8 cellular contexts compared by ENCODE assay signal in the genomic region with DNA sequence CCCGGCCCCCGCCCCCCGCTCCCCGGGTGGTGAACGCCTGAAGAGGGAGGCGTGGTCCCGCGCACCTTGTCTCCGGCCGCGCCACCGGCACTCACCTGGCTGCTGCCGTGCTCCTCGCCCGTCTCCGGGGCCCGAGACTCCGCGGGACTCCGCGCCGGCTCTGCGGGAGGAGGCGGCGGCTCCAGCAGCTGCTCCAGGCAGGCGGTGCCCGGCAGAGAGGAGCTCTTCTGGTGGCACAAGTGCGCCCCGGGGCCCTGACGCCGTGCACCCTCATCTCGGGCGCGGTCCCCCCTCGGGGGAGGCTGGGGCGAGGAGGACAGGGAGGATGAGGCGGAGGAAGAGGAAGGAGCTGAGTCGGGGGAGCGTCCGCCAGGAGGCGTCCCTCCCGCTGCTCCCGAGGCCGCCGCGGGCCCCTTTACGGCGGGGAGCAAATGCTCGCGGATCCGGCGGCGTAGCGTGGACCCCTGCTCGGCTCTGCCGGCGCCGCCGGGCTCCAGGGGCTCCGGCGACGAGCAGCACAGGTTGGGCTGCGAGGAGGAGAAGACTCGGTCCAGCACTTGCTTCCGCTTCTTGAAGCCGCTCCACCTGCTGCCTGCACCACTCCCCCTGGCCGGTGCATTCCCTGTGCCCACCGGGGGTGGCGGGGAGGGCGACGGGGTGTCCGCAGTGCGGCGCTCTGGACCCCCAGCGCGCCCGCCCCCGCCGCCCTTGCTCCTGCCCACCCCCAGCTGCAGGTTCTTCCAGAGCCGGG. TPM values are rescaled to one million over a fixed set of nuclear protein-coding genes. Genes with fewer than 3 reads are reported as not detected.
DNase-seq lines count a peak whose midpoint lies in the region; ATAC-seq and TF ChIP-seq lines count a peak whose summit lies in the region.

No MANE protein-coding gene starts in this region.

- ATAC-seq in GM19035 (IDR thresholded peaks at IDR 0.05; ENCODE audit: unreplicated experiment): peak; percentile 50
- ATAC-seq in HG03457 (IDR thresholded peaks at IDR 0.05; ENCODE audit: unreplicated experiment): peak; percentile 56
- peak; percentile 83 to 85 for ATAC-seq in lower lobe of right lung

- TF ChIP-seq CTCF in colonic mucosa (IDR thresholded peaks at IDR 0.05) (no peak), lower lobe of right lung (IDR thresholded peaks at IDR 0.05) (no peak), testis (IDR thresholded peaks at IDR 0.05) (peak in 2 of 3 experiments; percentile 11 to 14)

- TF ChIP-seq POLR2A in testis (IDR thresholded peaks at IDR 0.05): no peak

- H3K9me3 ChIP-seq in SJCRH30 (replicated peaks) (no peaks in the 10 kb centered on the region), colonic mucosa (no peaks in the 10 kb centered on the region), lower lobe of right lung (no peaks in the 10 kb centered on the region), testis (no peaks in the 10 kb centered on the region)

- no peaks in the 10 kb centered on the region for H3K27me3 ChIP-seq in SJCRH30
- H3K27me3 ChIP-seq in colonic mucosa: peaks cover 41% of the 10 kb centered on the region
- peaks cover 65% of the 10 kb centered on the region for H3K27me3 ChIP-seq in lower lobe of right lung (ENCODE audit: low read depth)
- H3K27me3 ChIP-seq in testis: no peaks in the 10 kb centered on the region

- H3K36me3 ChIP-seq in SJCRH30 (no peaks in the 10 kb centered on the region), colonic mucosa (no peaks in the 10 kb centered on the region), lower lobe of right lung (no peaks in the 10 kb centered on the region), testis (ENCODE audit: low read depth, missing control alignments) (no peaks in the 10 kb centered on the region)

- intact Hi-C loops in colonic mucosa (cut with DNase I): no loop called here
- intact Hi-C loops in lower lobe of right lung (cut with DNase I): no loop called here
- intact Hi-C loops in testis (cut with DNase I; ENCODE audit: low total_unique reads): no loop called here

- WGBS in testis, 2 donors: 0 to 1% methylated on average over 6 to 77 of the region's 80 CpGs

- in situ Hi-C loops in Caki2 (cut with HindIII; ENCODE audit: low pct_unique_long_range_greater_than_20kb, low sequenced_read_pairs): no loop called here

- H3K4me1 ChIP-seq in SJCRH30 (peaks cover 4% of the 10 kb centered on the region; the same call in 1 of the 2 replicates), colonic mucosa (peaks cover 11% of the 10 kb centered on the region), lower lobe of right lung (peaks cover 19% of the 10 kb centered on the region), testis (no peaks in the 10 kb centered on the region)

- H3K4me3 ChIP-seq in SJCRH30: peak overlapping the region; percentile 63
- H3K4me3 ChIP-seq in colonic mucosa: peak overlapping the region; percentile 63
- peak overlapping the region; percentile 65 for H3K4me3 ChIP-seq in lower lobe of right lung
- peak overlapping the region; percentile 55 to 58 for H3K4me3 ChIP-seq in testis

- DNase-seq in Caki2 (ENCODE audit: low read depth) (peak; percentile 54), SJCRH30 (peak; percentile 43 to 61), colonic mucosa (peak; percentile 21), lower lobe of right lung (peak; percentile 72), testis (peak; percentile 26), DMS153 treated with DMSO at 0.1 percent for 48 hours (lab: John Stamatoyannopoulos, UW; ENCODE audit: unreplicated experiment) (no peak)

- no peak overlapping the region for H3K27ac ChIP-seq in SJCRH30
- H3K27ac ChIP-seq in colonic mucosa: no peak overlapping the region
- no peak overlapping the region for H3K27ac ChIP-seq in lower lobe of right lung
- no peak overlapping the region for H3K27ac ChIP-seq in testis

- peak overlapping the region in 1 of 2 donors; percentile 18 for H3K9ac ChIP-seq in colonic mucosa (ENCODE audit: low read depth in 2 of 2, low read length in 2 of 2)

RNA-seq across cellular contexts. Expression of a gene that starts 1.0 kb away (rescaled TPM):
- 34.4 and 42.4 TPM in 2 replicates for total RNA-seq in Caki2 (2014; rRNA removed; shearing (Covaris generic); ENCODE audit: low replicate concordance)
- total RNA-seq in SJCRH30 (2014; rRNA removed; shearing (Covaris generic)): 1.7 and 1.8 TPM in 2 replicates
- total RNA-seq in colonic mucosa (10 to 100 TPM in 1 of 2 donors, 1 to 10 TPM in 1; 2.8 to 10.3 TPM), lower lobe of right lung (38.7 TPM), testis (10 to 100 TPM in 1 of 2 donors, 1 to 10 TPM in 1; 9.7 to 15.5 TPM)
- polyA plus RNA-seq in testis (ENCODE audit: insufficient read depth, low read depth, low replicate concordance): 7.4 TPM

Comparison
In these comparisons a context has a peak if more than half of its experiments do, and no peak if none do; other contexts are left out.
1. CTCF ChIP-seq: peak in testis (2 of 3); none in colonic mucosa (single experiment) and lower lobe of right lung (single experiment).
2. Peak in every context shown above with its lines, with median percentiles within 50 percentile points of each other: ATAC-seq and H3K4me3 ChIP-seq.